Comparison of ENCODE assay signal across 8 cellular contexts in genomic region chr3:125356140-125357026, GRCh38. TPM values are rescaled to one million over a fixed set of nuclear protein-coding genes. Genes with fewer than 3 reads are reported as not detected.
A peak's percentile ranks its signal among the peaks of the same experiment; 100 is the strongest.
DNase-seq lines count a peak whose midpoint lies in the region; ATAC-seq and TF ChIP-seq lines count a peak whose summit lies in the region.

No MANE protein-coding gene starts in this region.

- DNase-seq in BE2C (no peak), MCF 10A (ENCODE audit: unreplicated experiment) (no peak), G401 (ENCODE audit: low spot score) (no peak), A172 (ENCODE audit: low spot score) (no peak)

- ATAC-seq in HG02798 (IDR thresholded peaks at IDR 0.05; ENCODE audit: poor library complexity, unreplicated experiment), result peak; percentile 8
- ATAC-seq in GM18520 (IDR thresholded peaks at IDR 0.05; ENCODE audit: unreplicated experiment), result no peak
- no peak for ATAC-seq in GM21528 (IDR thresholded peaks at IDR 0.05; ENCODE audit: low FRiP score, unreplicated experiment)

- peak overlapping the region; percentile 62 for H3K9ac ChIP-seq in mucosa of stomach (ENCODE audit: low read length)

- BruUV-seq in MCF 10A (replicated peaks; lab: Mats Ljungman, UMichigan), result no TSS peak

- H3K27ac Mint-ChIP-seq in MCF 10A (ENCODE audit: low read depth, unreplicated experiment), result peak overlapping the region; percentile 26

- H3K4me1 ChIP-seq in BE2C (peaks cover 8% of the 10 kb centered on the region), mucosa of stomach (ENCODE audit: control insufficient read depth, insufficient read depth, low read length) (peaks cover 27% of the 10 kb centered on the region)

- no peak overlapping the region for H3K4me3 Mint-ChIP-seq in MCF 10A (ENCODE audit: unreplicated experiment)

- CTCF ChIA-PET in MCF 10A (lab: Yijun Ruan, JAX), result no interaction called here

- H3K27me3 ChIP-seq in BE2C (no peaks in the 10 kb centered on the region), mucosa of stomach (ENCODE audit: control insufficient read depth, insufficient read depth, low read length) (no peaks in the 10 kb centered on the region)

- H3K36me3 ChIP-seq in BE2C (no peaks in the 10 kb centered on the region), mucosa of stomach (ENCODE audit: control insufficient read depth, insufficient read depth, low read length) (no peaks in the 10 kb centered on the region)

- in situ Hi-C loops in G401 (cut with HindIII; ENCODE audit: low sequenced_read_pairs), result no loop called here

- no peaks in the 10 kb centered on the region for H3K36me3 Mint-ChIP-seq in MCF 10A (ENCODE audit: insufficient read depth, unreplicated experiment)

- POLR2A ChIA-PET in MCF 10A (lab: Yijun Ruan, JAX), result no interaction called here

- H3K9me3 Mint-ChIP-seq in MCF 10A (ENCODE audit: unreplicated experiment), result no peaks in the 10 kb centered on the region

- intact Hi-C loops in MCF 10A (cut with micrococcal nuclease), result no loop called here

- H3K4me3 ChIP-seq in BE2C (ENCODE audit: low read depth, low read length) (peak overlapping the region; percentile 67), mucosa of stomach (ENCODE audit: low read length) (peak overlapping the region; percentile 25)

- TF ChIP-seq CTCF in BE2C (IDR thresholded peaks at IDR 0.05; ENCODE audit: low read depth, low read length), result no peak
- TF ChIP-seq CTCF in MCF 10A (IDR thresholded peaks at IDR 0.05; ENCODE audit: unreplicated experiment), result no peak

- H3K9me3 ChIP-seq in BE2C, result no peaks in the 10 kb centered on the region
- no peaks in the 10 kb centered on the region for H3K9me3 ChIP-seq in mucosa of stomach (ENCODE audit: control insufficient read depth, low read length)

- peaks cover 36% of the 10 kb centered on the region for H3K4me1 Mint-ChIP-seq in MCF 10A (ENCODE audit: insufficient read depth, unreplicated experiment)

- no peaks in the 10 kb centered on the region for H3K27me3 Mint-ChIP-seq in MCF 10A (ENCODE audit: insufficient read depth, unreplicated experiment)

RNA-seq across cellular contexts. Expression of gene ZNF148, which starts 18.7 kb away (rescaled TPM):
- 12.6 TPM for polyA plus RNA-seq in BE2C (2012; ENCODE audit: insufficient read depth, insufficient read length, low read depth)
- 35.2 and 37.2 TPM in 2 replicates for total RNA-seq in MCF 10A (2022)
- total RNA-seq in G401 (2014; rRNA removed; shearing (Covaris generic)), result 14.6 and 21.5 TPM in 2 replicates
- total RNA-seq in A172 (2014; rRNA removed; shearing (Covaris generic)), result 51.9 and 53.5 TPM in 2 replicates
